12 cellular contexts compared by ENCODE assay signal in genomic region chr15:69996842-69997478, GRCh38.
DNase-seq lines count a peak whose midpoint lies in the region; ATAC-seq and TF ChIP-seq lines count a peak whose summit lies in the region.
"Had no signal": no experiment of that assay in that cellular context is flagged by ENCODE, and none has a peak within 500 bp of the region (broad histone marks: within the 10 kb centered on the region; RNA-seq: fewer than 3 reads in every experiment).

No MANE protein-coding gene starts in this region.

- no peak for ATAC-seq in stimulated activated naive CD8-positive, alpha-beta T cell treated with anti-CD3 and anti-CD28 coated beads, Interleukin-15, Interleukin-2, amounts not matched to agents 100 U/mL and 50 U/mL, for 24 hours
- no peak for ATAC-seq in GM19397 (IDR thresholded peaks at IDR 0.05; ENCODE audit: unreplicated experiment)

- H3K27me3 ChIP-seq in hepatocyte = no peaks in the 10 kb centered on the region

- no peak for TF ChIP-seq CTCF in hepatocyte (IDR thresholded peaks at IDR 0.05; ENCODE audit: poor library complexity)

- H3K79me2 ChIP-seq in hepatocyte = no peaks in the 10 kb centered on the region

- no peaks in the 10 kb centered on the region for H3K9me2 ChIP-seq in hepatocyte (replicated peaks; ENCODE audit: insufficient read depth)
- H3K9me2 ChIP-seq: SK-N-SH had no signal

- DNase-seq in COLO668 (lab: John Stamatoyannopoulos, UW; ENCODE audit: unreplicated experiment) = peak; percentile 90
- peak in 2 of 3 experiments; percentile 83 to 96 for DNase-seq in NCI-H1417 (lab: John Stamatoyannopoulos, UW)
- DNase-seq in NCI-H748 (lab: John Stamatoyannopoulos, UW; ENCODE audit: unreplicated experiment) = peak; percentile 91
- peak; percentile 76 for DNase-seq in hepatocyte (ENCODE audit: low spot score)
- no peak for DNase-seq in stimulated activated naive CD8-positive, alpha-beta T cell treated with anti-CD3 and anti-CD28 coated beads, Interleukin-15, Interleukin-2, amounts not matched to agents 100 U/mL and 50 U/mL, for 24 hours
- DNase-seq in activated CD4-positive, CD25-positive, alpha-beta regulatory T cell (lab: John Stamatoyannopoulos, UW) = no peak
- DNase-seq in germinal center (ENCODE audit: low spot score) = no peak
- DNase-seq: activated naive CD4-positive, alpha-beta T cell treated with anti-CD3 and anti-CD28 coated beads, Interleukin-2, amount 10 ng/mL, durations not matched to agents 7 days and 5 days; Kasumi-1; stimulated activated CD4-positive, alpha-beta T cell treated with anti-CD3 and anti-CD28 coated beads, Interleukin-1b, Interleukin-23, amount 100 ng/mL, for 48 hours had no signal

- no peak overlapping the region for H3K4me2 ChIP-seq in hepatocyte
- H3K4me2 ChIP-seq: SK-N-SH had no signal

- peaks cover 21% of the 10 kb centered on the region for H3K4me1 ChIP-seq in hepatocyte (ENCODE audit: insufficient read depth)

- no peaks in the 10 kb centered on the region for H3K9me3 ChIP-seq in hepatocyte (ENCODE audit: low read depth)
- H3K9me3 ChIP-seq: SK-N-SH had no signal

- H2AFZ ChIP-seq in hepatocyte = no peak overlapping the region

- H3K27ac ChIP-seq in hepatocyte = peak overlapping the region; percentile 74

- 50% methylated on average over 11 of the region's 11 CpGs for WGBS in hepatocyte (ENCODE audit: low lambda C conversion rate, missing lambda C conversion rate)

- H3K36me3 ChIP-seq in hepatocyte (replicated peaks; ENCODE audit: insufficient read depth, low read depth) = no peaks in the 10 kb centered on the region

- no peaks in the 10 kb centered on the region for H4K20me1 ChIP-seq in hepatocyte (ENCODE audit: insufficient read depth, poor library complexity, severe bottlenecking)

- H3K4me3 ChIP-seq in hepatocyte = no peak overlapping the region

Comparison
In these comparisons a context has a peak if more than half of its experiments do, and no peak if none do; other contexts are left out.
1. DNase-seq: peak in COLO668 (single experiment), NCI-H1417 (2 of 3), NCI-H748 (single experiment) and hepatocyte (single experiment); none in stimulated activated naive CD8-positive, alpha-beta T cell treated with anti-CD3 and anti-CD28 coated beads, Interleukin-15, Interleukin-2, amounts not matched to agents 100 U/mL and 50 U/mL, for 24 hours (single experiment), activated CD4-positive, CD25-positive, alpha-beta regulatory T cell (0 of 4) and germinal center (single experiment).